In the genomic region with DNA sequence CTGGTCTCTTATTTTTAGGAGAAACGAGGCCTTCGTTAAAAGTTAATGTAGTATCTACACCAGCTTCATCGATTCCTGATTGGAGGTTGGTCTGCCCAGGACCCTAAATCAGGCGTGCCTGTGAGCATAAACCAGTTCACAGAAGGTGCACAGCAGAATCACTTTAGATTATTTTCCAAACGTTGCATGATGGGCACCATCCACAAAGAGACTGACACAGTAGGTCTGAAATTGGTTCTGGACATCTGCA, we compare ENCODE assay signal across 10 cellular contexts. TPM values are rescaled to one million over a fixed set of nuclear protein-coding genes. Genes with fewer than 3 reads are reported as not detected.
DNase-seq lines count a peak whose midpoint lies in the region; ATAC-seq, FAIRE-seq and TF ChIP-seq lines count a peak whose summit lies in the region.
"Had no signal": no experiment of that assay in that cellular context is flagged by ENCODE, and none has a peak within 500 bp of the region (broad histone marks: within the 10 kb centered on the region; RNA-seq: fewer than 3 reads in every experiment).

No MANE protein-coding gene starts in this region.

- H4K20me1 ChIP-seq in OCI-LY3 (ENCODE audit: insufficient read depth, low read length), result no peaks in the 10 kb centered on the region; the same call in 1 of the 2 replicates

- no peaks in the 10 kb centered on the region for H3K9me3 Mint-ChIP-seq in Caco-2 (ENCODE audit: unreplicated experiment)
- no peaks in the 10 kb centered on the region for H3K9me3 Mint-ChIP-seq in endodermal cell

- H3K36me3 ChIP-seq in Caco-2 (ENCODE audit: control insufficient read depth, insufficient read depth, low read length) (no peaks in the 10 kb centered on the region), OCI-LY3 (replicated peaks; ENCODE audit: low read depth, low read length) (no peaks in the 10 kb centered on the region), endodermal cell (ENCODE audit: control insufficient read depth, insufficient read depth, low read length) (no peaks in the 10 kb centered on the region), pancreas (no peaks in the 10 kb centered on the region)

- H3K4me3 Mint-ChIP-seq in Caco-2 (ENCODE audit: unreplicated experiment), result peak overlapping the region; percentile 76
- H3K4me3 Mint-ChIP-seq in endodermal cell, result peak overlapping the region; percentile 68

- no peak overlapping the region for H3K27ac Mint-ChIP-seq in Caco-2 (ENCODE audit: unreplicated experiment)
- H3K27ac Mint-ChIP-seq in endodermal cell, result no peak overlapping the region

- H3K36me3 Mint-ChIP-seq in Caco-2 (ENCODE audit: insufficient read depth, unreplicated experiment) (peaks cover 5% of the 10 kb centered on the region), endodermal cell (ENCODE audit: low read depth) (no peaks in the 10 kb centered on the region)

- peak overlapping the region; percentile 94 for H2AFZ ChIP-seq in OCI-LY3 (ENCODE audit: low read depth, low read length)

- POLR2A ChIA-PET in Caco-2 (lab: Charles Lee), result no interaction called here

- H3K4me1 Mint-ChIP-seq in Caco-2 (ENCODE audit: low read depth, unreplicated experiment) (peaks cover 8% of the 10 kb centered on the region), endodermal cell (peaks cover 21% of the 10 kb centered on the region)

- H3K9me3 ChIP-seq in Caco-2 (no peaks in the 10 kb centered on the region), OCI-LY3 (ENCODE audit: insufficient read depth, low read length) (no peaks in the 10 kb centered on the region), endodermal cell (ENCODE audit: control insufficient read depth, low read length) (no peaks in the 10 kb centered on the region), pancreas (no peaks in the 10 kb centered on the region)

- H3K27me3 Mint-ChIP-seq in Caco-2 (ENCODE audit: insufficient read depth, unreplicated experiment) (peaks cover 6% of the 10 kb centered on the region), endodermal cell (ENCODE audit: insufficient read depth) (peaks cover 28% of the 10 kb centered on the region)

- 0 out of 2 replicates have a peak, but pooled peaks cover 3% of the 10 kb centered on the region for H3K79me2 ChIP-seq in OCI-LY3 (ENCODE audit: low read length)

- intact Hi-C loops in Caco-2 (cut with micrococcal nuclease; ENCODE audit: unreplicated experiment), result loop anchor here (2.0 kb wide), 1 partner anchor 106 kb away; a partner anchor contains a TSS
- intact Hi-C loops in pancreas (cut with DNase I), result no loop called here

- DNase-seq in Caco-2, result no peak
- DNase-seq in endodermal cell, result no peak
- DNase-seq in pancreas, result no peak
- DNase-seq in SK-N-DZ (ENCODE audit: low spot score), result no peak
- no peak for DNase-seq in RKO (ENCODE audit: low spot score)
- no peak for DNase-seq in NCI-H2196 treated with DMSO at 0.1 percent for 48 hours (lab: John Stamatoyannopoulos, UW; ENCODE audit: unreplicated experiment)
- no peak for DNase-seq in NCI-H748 (lab: John Stamatoyannopoulos, UW; ENCODE audit: unreplicated experiment)
- DNase-seq: SIG-M5 had no signal

- H3K4me1 ChIP-seq in Caco-2, result no peaks in the 10 kb centered on the region
- H3K4me1 ChIP-seq in OCI-LY3 (ENCODE audit: low read length), result peaks cover 34% of the 10 kb centered on the region
- H3K4me1 ChIP-seq in endodermal cell (ENCODE audit: control insufficient read depth, insufficient read depth, low read length), result peaks cover 3% of the 10 kb centered on the region
- H3K4me1 ChIP-seq in pancreas, result peaks cover 0 to 12% (median 7%) of the 10 kb centered on the region in 3 donors

- no peak for TF ChIP-seq CTCF in Caco-2 (IDR thresholded peaks at IDR 0.05; ENCODE audit: insufficient read depth in 1 of 2, low read depth in 1 of 2, low read length in 1 of 2, severe bottlenecking in 1 of 2, unreplicated experiment in 1 of 2)
- no peak for TF ChIP-seq CTCF in OCI-LY3 (IDR thresholded peaks at IDR 0.05; ENCODE audit: low read depth, low read length)
- TF ChIP-seq CTCF in endodermal cell (conservative IDR thresholded peaks at IDR 0.05), result no peak
- no peak for TF ChIP-seq CTCF in pancreas (IDR thresholded peaks at IDR 0.05)

- H3K4me3 ChIP-seq in Caco-2 (ENCODE audit: low read depth, low read length) (peak overlapping the region; percentile 91), OCI-LY3 (ENCODE audit: low read length) (peak overlapping the region; percentile 84), endodermal cell (ENCODE audit: low read length) (peak overlapping the region; percentile 91), pancreas (peak overlapping the region; percentile 38 to 80 (median 73))

- H3K27ac ChIP-seq in OCI-LY3 (ENCODE audit: low read length) (no peak overlapping the region), endodermal cell (ENCODE audit: low read depth, low read length) (no peak overlapping the region), pancreas (peak overlapping the region in 3 of 4 donors; percentile 61 to 92 (median 90))

- peak overlapping the region; percentile 73 for H3K9ac ChIP-seq in OCI-LY3 (ENCODE audit: low read length)
- no peak overlapping the region for H3K9ac ChIP-seq in endodermal cell (ENCODE audit: extremely low read depth, low read length, poor library complexity, severe bottlenecking)

- CTCF ChIA-PET in Caco-2 (lab: Charles Lee), result interaction anchor here (0.6 kb wide), 1 partner anchor 368 kb away, joined by 3 read pairs; no protein-coding TSS in a partner anchor

- no peaks in the 10 kb centered on the region for H3K27me3 ChIP-seq in Caco-2 (replicated peaks; ENCODE audit: control insufficient read depth, insufficient read depth, low read length)
- H3K27me3 ChIP-seq in OCI-LY3 (ENCODE audit: low read depth, low read length), result peaks cover 30% of the 10 kb centered on the region
- peaks cover 7% of the 10 kb centered on the region for H3K27me3 ChIP-seq in endodermal cell (ENCODE audit: control insufficient read depth, insufficient read depth, low read length, poor library complexity, severe bottlenecking)
- H3K27me3 ChIP-seq in pancreas, result no peaks in the 10 kb centered on the region

- 39 to 67% methylated on average over 3 to 5 of the region's 5 CpGs for WGBS in endodermal cell (ENCODE audit: insufficient coverage in 1 of 2, insufficient read length in 1 of 2), 2 experiments
- 8 to 9% methylated on average over 5 of the region's 5 CpGs for WGBS in pancreas, 2 donors

- no peak for FAIRE-seq in pancreas (lab: Jason Lieb, UNC)
- FAIRE-seq: islet of Langerhans had no signal

- ATAC-seq in pancreas, result no peak

- BruUV-seq in Caco-2 (replicated peaks; lab: Mats Ljungman, UMichigan), result no TSS peak

- H3K4me2 ChIP-seq in OCI-LY3 (ENCODE audit: low read length), result peak overlapping the region; percentile 79

RNA-seq across cellular contexts. Expression of a gene that starts 0.3 kb away (rescaled TPM):
- 33.8 and 37.0 TPM in 2 replicates for total RNA-seq in Caco-2 (2022)
- total RNA-seq in endodermal cell, result 10 to 100 TPM; 45.3 to 62.4 TPM
- 44.1 TPM for polyA plus RNA-seq in endodermal cell (2013, experiment 1 of 2)
- polyA plus RNA-seq in endodermal cell (2013, experiment 2 of 2), result 34.9 TPM
- 10 to 100 TPM; 11.0 to 14.8 (median 13.8) TPM for total RNA-seq in pancreas
- 10 to 100 TPM; 29.3 to 52.2 TPM for polyA plus RNA-seq in pancreas
- polyA plus RNA-seq in SK-N-DZ (2014; cell fraction: cytosol; rRNA removed), result 13.9 and 15.3 TPM in 2 replicates
- polyA plus RNA-seq in SK-N-DZ (2014; cell fraction: nucleus; rRNA removed), result 68.8 and 95.8 TPM in 2 replicates

Comparison
In these comparisons a context has a peak if more than half of its experiments do, and no peak if none do; other contexts are left out.
1. H3K27ac ChIP-seq: peak in pancreas (3 of 4); none in OCI-LY3 (single experiment) and endodermal cell (single experiment).
2. Peak in every context shown above with its lines, with median percentiles within 50 percentile points of each other: H3K4me3 ChIP-seq.